In the genomic region with DNA sequence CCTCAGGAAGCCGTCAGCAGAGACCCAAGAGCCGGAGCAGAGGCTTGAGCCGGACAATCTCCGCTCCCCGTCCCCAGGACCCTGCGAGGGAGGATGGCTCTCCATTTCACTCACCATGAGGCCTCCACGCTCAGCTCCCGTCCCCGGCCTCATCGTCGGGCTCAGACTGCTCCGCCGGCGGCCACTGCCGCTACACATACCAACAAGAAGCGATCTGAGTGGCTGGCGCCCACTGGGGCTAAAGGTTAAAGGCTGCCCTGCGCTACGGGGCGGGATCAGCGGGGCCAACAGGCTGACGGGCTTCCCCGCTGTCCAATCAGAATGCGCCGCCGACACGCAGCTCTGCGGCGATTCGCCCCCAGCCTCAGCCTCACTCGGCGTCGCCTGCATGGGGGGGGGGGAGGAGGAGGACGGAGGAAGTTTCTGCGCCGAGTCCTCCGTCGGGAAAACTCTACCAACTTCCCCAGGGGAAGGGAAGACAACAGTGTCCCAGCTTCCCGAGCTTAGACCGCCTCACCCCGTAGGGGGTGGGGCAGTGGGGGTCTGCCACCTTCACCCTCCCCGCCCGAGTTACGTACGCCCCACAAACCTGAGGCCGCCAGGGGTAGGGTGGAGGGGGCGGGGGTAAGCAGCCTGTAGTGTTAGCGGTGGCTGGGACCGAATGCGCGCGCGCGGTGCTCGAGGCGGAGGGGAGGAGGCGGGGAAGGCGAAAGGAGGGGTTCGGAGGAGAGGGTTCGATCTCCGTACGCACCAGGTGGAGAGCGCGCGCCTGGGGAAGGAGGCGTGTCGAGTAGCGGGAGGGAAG, we compare ENCODE assay signal across 1 cellular context.
TF ChIP-seq lines count a peak whose summit lies in the region.

A gene (minus strand): TSS at position 220 of the 805 bp plus-strand sequence. CDS start 22 bp downstream, at position 198.

TF ChIP-seq in WTC11, 78 proteins besides CTCF, POLR2A, EP300 and RAD21 (continued from another document and continues in another):
- TF ChIP-seq, protein P1, sequence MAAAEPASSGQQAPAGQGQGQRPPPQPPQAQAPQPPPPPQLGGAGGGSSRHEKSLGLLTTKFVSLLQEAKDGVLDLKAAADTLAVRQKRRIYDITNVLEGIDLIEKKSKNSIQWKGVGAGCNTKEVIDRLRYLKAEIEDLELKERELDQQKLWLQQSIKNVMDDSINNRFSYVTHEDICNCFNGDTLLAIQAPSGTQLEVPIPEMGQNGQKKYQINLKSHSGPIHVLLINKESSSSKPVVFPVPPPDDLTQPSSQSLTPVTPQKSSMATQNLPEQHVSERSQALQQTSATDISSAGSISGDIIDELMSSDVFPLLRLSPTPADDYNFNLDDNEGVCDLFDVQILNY (CRISPR knock-in tag; IDR thresholded peaks at IDR 0.05): no peak
- TF ChIP-seq, protein P2, sequence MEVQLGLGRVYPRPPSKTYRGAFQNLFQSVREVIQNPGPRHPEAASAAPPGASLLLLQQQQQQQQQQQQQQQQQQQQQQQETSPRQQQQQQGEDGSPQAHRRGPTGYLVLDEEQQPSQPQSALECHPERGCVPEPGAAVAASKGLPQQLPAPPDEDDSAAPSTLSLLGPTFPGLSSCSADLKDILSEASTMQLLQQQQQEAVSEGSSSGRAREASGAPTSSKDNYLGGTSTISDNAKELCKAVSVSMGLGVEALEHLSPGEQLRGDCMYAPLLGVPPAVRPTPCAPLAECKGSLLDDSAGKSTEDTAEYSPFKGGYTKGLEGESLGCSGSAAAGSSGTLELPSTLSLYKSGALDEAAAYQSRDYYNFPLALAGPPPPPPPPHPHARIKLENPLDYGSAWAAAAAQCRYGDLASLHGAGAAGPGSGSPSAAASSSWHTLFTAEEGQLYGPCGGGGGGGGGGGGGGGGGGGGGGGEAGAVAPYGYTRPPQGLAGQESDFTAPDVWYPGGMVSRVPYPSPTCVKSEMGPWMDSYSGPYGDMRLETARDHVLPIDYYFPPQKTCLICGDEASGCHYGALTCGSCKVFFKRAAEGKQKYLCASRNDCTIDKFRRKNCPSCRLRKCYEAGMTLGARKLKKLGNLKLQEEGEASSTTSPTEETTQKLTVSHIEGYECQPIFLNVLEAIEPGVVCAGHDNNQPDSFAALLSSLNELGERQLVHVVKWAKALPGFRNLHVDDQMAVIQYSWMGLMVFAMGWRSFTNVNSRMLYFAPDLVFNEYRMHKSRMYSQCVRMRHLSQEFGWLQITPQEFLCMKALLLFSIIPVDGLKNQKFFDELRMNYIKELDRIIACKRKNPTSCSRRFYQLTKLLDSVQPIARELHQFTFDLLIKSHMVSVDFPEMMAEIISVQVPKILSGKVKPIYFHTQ (CRISPR knock-in tag; IDR thresholded peaks at IDR 0.05): no peak
- TF ChIP-seq, protein P3, sequence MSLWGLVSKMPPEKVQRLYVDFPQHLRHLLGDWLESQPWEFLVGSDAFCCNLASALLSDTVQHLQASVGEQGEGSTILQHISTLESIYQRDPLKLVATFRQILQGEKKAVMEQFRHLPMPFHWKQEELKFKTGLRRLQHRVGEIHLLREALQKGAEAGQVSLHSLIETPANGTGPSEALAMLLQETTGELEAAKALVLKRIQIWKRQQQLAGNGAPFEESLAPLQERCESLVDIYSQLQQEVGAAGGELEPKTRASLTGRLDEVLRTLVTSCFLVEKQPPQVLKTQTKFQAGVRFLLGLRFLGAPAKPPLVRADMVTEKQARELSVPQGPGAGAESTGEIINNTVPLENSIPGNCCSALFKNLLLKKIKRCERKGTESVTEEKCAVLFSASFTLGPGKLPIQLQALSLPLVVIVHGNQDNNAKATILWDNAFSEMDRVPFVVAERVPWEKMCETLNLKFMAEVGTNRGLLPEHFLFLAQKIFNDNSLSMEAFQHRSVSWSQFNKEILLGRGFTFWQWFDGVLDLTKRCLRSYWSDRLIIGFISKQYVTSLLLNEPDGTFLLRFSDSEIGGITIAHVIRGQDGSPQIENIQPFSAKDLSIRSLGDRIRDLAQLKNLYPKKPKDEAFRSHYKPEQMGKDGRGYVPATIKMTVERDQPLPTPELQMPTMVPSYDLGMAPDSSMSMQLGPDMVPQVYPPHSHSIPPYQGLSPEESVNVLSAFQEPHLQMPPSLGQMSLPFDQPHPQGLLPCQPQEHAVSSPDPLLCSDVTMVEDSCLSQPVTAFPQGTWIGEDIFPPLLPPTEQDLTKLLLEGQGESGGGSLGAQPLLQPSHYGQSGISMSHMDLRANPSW (CRISPR knock-in tag; conservative IDR thresholded peaks at IDR 0.05; ENCODE audit: low read depth): no peak
- no peak for TF ChIP-seq OVOL2 (CRISPR knock-in tag; IDR thresholded peaks at IDR 0.05; ENCODE audit: borderline replicate concordance)
- no peak for TF ChIP-seq JUN (CRISPR knock-in tag; IDR thresholded peaks at IDR 0.05)
- TF ChIP-seq, protein P4, sequence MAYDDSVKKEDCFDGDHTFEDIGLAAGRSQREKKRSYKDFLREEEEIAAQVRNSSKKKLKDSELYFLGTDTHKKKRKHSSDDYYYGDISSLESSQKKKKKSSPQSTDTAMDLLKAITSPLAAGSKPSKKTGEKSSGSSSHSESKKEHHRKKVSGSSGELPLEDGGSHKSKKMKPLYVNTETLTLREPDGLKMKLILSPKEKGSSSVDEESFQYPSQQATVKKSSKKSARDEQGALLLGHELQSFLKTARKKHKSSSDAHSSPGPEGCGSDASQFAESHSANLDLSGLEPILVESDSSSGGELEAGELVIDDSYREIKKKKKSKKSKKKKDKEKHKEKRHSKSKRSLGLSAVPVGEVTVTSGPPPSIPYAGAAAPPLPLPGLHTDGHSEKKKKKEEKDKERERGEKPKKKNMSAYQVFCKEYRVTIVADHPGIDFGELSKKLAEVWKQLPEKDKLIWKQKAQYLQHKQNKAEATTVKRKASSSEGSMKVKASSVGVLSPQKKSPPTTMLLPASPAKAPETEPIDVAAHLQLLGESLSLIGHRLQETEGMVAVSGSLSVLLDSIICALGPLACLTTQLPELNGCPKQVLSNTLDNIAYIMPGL (CRISPR knock-in tag; IDR thresholded peaks at IDR 0.05): no peak; the same call in 1 of the 2 replicates
- TF ChIP-seq MXD4 (CRISPR knock-in tag; IDR thresholded peaks at IDR 0.05; ENCODE audit: borderline replicate concordance): no peak
- no peak for TF ChIP-seq ZNF121 (CRISPR knock-in tag; IDR thresholded peaks at IDR 0.05)
- no peak for TF ChIP-seq SMAD4 (CRISPR knock-in tag; IDR thresholded peaks at IDR 0.05)
- TF ChIP-seq, protein P5, sequence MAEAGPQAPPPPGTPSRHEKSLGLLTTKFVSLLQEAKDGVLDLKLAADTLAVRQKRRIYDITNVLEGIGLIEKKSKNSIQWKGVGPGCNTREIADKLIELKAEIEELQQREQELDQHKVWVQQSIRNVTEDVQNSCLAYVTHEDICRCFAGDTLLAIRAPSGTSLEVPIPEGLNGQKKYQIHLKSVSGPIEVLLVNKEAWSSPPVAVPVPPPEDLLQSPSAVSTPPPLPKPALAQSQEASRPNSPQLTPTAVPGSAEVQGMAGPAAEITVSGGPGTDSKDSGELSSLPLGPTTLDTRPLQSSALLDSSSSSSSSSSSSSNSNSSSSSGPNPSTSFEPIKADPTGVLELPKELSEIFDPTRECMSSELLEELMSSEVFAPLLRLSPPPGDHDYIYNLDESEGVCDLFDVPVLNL (CRISPR knock-in tag; IDR thresholded peaks at IDR 0.05; ENCODE audit: borderline replicate concordance, low read depth): peak; percentile 61; the same call in 1 of the 2 replicates
- TF ChIP-seq ZNF138 (CRISPR knock-in tag; conservative IDR thresholded peaks at IDR 0.05): no peak
- TF ChIP-seq, protein P6, sequence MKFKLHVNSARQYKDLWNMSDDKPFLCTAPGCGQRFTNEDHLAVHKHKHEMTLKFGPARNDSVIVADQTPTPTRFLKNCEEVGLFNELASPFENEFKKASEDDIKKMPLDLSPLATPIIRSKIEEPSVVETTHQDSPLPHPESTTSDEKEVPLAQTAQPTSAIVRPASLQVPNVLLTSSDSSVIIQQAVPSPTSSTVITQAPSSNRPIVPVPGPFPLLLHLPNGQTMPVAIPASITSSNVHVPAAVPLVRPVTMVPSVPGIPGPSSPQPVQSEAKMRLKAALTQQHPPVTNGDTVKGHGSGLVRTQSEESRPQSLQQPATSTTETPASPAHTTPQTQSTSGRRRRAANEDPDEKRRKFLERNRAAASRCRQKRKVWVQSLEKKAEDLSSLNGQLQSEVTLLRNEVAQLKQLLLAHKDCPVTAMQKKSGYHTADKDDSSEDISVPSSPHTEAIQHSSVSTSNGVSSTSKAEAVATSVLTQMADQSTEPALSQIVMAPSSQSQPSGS (CRISPR knock-in tag; IDR thresholded peaks at IDR 0.05; ENCODE audit: borderline replicate concordance, low read depth): no peak
- no peak for TF ChIP-seq RORB (CRISPR knock-in tag; IDR thresholded peaks at IDR 0.05)
- TF ChIP-seq, protein P7, sequence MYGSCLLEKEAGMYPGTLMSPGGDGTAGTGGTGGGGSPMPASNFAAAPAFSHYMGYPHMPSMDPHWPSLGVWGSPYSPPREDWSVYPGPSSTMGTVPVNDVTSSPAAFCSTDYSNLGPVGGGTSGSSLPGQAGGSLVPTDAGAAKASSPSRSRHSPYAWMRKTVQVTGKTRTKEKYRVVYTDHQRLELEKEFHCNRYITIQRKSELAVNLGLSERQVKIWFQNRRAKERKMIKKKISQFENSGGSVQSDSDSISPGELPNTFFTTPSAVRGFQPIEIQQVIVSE (CRISPR knock-in tag; IDR thresholded peaks at IDR 0.05; ENCODE audit: borderline replicate concordance): no peak
- no peak for TF ChIP-seq ZNF423 (CRISPR knock-in tag; IDR thresholded peaks at IDR 0.05)
- TF ChIP-seq, protein P8, sequence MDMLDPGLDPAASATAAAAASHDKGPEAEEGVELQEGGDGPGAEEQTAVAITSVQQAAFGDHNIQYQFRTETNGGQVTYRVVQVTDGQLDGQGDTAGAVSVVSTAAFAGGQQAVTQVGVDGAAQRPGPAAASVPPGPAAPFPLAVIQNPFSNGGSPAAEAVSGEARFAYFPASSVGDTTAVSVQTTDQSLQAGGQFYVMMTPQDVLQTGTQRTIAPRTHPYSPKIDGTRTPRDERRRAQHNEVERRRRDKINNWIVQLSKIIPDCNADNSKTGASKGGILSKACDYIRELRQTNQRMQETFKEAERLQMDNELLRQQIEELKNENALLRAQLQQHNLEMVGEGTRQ (CRISPR knock-in tag; IDR thresholded peaks at IDR 0.05): 0 out of 2 replicates have a peak, but pooled peaks have one; percentile 17
- peak; percentile 57 for TF ChIP-seq SP1 (CRISPR knock-in tag; conservative IDR thresholded peaks at IDR 0.05)
- TF ChIP-seq ETV6 (CRISPR knock-in tag; IDR thresholded peaks at IDR 0.05): 0 out of 2 replicates have a peak, but pooled peaks have one; percentile 51
- TF ChIP-seq NR3C1 (CRISPR knock-in tag; conservative IDR thresholded peaks at IDR 0.05; ENCODE audit: low read depth): no peak
- no peak for TF ChIP-seq ZNF396 (CRISPR knock-in tag; IDR thresholded peaks at IDR 0.05; ENCODE audit: borderline replicate concordance)
- 0 out of 2 replicates have a peak, but pooled peaks have one; percentile 43 for TF ChIP-seq ZNF263 (CRISPR knock-in tag; IDR thresholded peaks at IDR 0.05; ENCODE audit: low read depth)
- no peak for TF ChIP-seq ZNF671 (CRISPR knock-in tag; IDR thresholded peaks at IDR 0.05)
- TF ChIP-seq ESRRA (CRISPR knock-in tag; IDR thresholded peaks at IDR 0.05; ENCODE audit: borderline replicate concordance): no peak
- TF ChIP-seq, protein P9, sequence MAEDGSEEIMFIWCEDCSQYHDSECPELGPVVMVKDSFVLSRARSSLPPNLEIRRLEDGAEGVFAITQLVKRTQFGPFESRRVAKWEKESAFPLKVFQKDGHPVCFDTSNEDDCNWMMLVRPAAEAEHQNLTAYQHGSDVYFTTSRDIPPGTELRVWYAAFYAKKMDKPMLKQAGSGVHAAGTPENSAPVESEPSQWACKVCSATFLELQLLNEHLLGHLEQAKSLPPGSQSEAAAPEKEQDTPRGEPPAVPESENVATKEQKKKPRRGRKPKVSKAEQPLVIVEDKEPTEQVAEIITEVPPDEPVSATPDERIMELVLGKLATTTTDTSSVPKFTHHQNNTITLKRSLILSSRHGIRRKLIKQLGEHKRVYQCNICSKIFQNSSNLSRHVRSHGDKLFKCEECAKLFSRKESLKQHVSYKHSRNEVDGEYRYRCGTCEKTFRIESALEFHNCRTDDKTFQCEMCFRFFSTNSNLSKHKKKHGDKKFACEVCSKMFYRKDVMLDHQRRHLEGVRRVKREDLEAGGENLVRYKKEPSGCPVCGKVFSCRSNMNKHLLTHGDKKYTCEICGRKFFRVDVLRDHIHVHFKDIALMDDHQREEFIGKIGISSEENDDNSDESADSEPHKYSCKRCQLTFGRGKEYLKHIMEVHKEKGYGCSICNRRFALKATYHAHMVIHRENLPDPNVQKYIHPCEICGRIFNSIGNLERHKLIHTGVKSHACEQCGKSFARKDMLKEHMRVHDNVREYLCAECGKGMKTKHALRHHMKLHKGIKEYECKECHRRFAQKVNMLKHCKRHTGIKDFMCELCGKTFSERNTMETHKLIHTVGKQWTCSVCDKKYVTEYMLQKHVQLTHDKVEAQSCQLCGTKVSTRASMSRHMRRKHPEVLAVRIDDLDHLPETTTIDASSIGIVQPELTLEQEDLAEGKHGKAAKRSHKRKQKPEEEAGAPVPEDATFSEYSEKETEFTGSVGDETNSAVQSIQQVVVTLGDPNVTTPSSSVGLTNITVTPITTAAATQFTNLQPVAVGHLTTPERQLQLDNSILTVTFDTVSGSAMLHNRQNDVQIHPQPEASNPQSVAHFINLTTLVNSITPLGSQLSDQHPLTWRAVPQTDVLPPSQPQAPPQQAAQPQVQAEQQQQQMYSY (CRISPR knock-in tag; IDR thresholded peaks at IDR 0.05): no peak
- TF ChIP-seq, protein P10, sequence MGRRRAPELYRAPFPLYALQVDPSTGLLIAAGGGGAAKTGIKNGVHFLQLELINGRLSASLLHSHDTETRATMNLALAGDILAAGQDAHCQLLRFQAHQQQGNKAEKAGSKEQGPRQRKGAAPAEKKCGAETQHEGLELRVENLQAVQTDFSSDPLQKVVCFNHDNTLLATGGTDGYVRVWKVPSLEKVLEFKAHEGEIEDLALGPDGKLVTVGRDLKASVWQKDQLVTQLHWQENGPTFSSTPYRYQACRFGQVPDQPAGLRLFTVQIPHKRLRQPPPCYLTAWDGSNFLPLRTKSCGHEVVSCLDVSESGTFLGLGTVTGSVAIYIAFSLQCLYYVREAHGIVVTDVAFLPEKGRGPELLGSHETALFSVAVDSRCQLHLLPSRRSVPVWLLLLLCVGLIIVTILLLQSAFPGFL (CRISPR knock-in tag; IDR thresholded peaks at IDR 0.05; ENCODE audit: borderline replicate concordance): no peak
- TF ChIP-seq MYBL2 (CRISPR knock-in tag; IDR thresholded peaks at IDR 0.05): no peak
- TF ChIP-seq, protein P11, sequence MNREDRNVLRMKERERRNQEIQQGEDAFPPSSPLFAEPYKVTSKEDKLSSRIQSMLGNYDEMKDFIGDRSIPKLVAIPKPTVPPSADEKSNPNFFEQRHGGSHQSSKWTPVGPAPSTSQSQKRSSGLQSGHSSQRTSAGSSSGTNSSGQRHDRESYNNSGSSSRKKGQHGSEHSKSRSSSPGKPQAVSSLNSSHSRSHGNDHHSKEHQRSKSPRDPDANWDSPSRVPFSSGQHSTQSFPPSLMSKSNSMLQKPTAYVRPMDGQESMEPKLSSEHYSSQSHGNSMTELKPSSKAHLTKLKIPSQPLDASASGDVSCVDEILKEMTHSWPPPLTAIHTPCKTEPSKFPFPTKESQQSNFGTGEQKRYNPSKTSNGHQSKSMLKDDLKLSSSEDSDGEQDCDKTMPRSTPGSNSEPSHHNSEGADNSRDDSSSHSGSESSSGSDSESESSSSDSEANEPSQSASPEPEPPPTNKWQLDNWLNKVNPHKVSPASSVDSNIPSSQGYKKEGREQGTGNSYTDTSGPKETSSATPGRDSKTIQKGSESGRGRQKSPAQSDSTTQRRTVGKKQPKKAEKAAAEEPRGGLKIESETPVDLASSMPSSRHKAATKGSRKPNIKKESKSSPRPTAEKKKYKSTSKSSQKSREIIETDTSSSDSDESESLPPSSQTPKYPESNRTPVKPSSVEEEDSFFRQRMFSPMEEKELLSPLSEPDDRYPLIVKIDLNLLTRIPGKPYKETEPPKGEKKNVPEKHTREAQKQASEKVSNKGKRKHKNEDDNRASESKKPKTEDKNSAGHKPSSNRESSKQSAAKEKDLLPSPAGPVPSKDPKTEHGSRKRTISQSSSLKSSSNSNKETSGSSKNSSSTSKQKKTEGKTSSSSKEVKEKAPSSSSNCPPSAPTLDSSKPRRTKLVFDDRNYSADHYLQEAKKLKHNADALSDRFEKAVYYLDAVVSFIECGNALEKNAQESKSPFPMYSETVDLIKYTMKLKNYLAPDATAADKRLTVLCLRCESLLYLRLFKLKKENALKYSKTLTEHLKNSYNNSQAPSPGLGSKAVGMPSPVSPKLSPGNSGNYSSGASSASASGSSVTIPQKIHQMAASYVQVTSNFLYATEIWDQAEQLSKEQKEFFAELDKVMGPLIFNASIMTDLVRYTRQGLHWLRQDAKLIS (CRISPR knock-in tag; IDR thresholded peaks at IDR 0.05; ENCODE audit: borderline replicate concordance): no peak
